Comparison of ENCODE assay signal across 21 cellular contexts in the genomic region with DNA sequence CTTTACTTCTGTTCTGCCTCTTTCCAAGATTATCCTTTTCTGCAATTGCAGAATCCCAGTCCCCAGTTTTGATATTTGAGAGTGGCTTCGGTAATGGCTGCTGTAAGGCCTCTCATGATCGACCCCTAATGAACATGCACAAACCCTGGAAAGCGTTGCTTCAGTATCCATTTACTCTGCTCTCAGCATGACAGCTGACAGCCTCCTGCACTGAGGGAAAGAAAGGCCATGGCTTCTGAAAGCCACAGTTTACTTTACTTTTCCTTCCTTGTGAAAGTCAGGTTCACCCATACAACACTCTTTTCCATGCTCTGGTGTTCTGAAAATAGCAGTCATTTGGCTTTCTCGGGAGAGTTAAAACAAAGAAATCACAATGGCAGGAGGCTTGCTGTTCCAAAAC.
"Had no signal": no experiment of that assay in that cellular context is flagged by ENCODE, and none has a peak within 500 bp of the region (broad histone marks: within the 10 kb centered on the region; RNA-seq: fewer than 3 reads in every experiment).

No MANE protein-coding gene starts in this region.

- H3K27me3 ChIP-seq: body of pancreas, cardiac muscle cell, pancreas, sigmoid colon, upper lobe of left lung, vagina had no signal

- H3K36me3 ChIP-seq: cardiac muscle cell, pancreas, sigmoid colon, upper lobe of left lung, vagina had no signal

- H3K4me1 ChIP-seq: body of pancreas, pancreas, psoas muscle, upper lobe of left lung, vagina had no signal

- H3K27ac ChIP-seq: body of pancreas, cardiac muscle cell, epithelial cell of prostate, pancreas, psoas muscle, sigmoid colon, upper lobe of left lung, vagina had no signal

- DNase-seq: activated B cell treated with CpG ODN at 0.5 μM for 24 hours; activated CD8-positive, alpha-beta memory T cell treated with anti-CD3 and anti-CD28 coated beads, Interleukin-2, amount 10 ng/mL, durations not matched to agents 7 days and 5 days; activated CD8-positive, alpha-beta T cell treated with anti-CD3 and anti-CD28 coated beads, Interleukin-2, amount 10 ng/mL, durations not matched to agents 7 days and 5 days; activated naive CD4-positive, alpha-beta T cell; activated T-cell treated with anti-CD3 and anti-CD28 coated beads, Interleukin-2, amount 50 U/mL, for 72 hours; aorta; body of pancreas; left ventricle myocardium superior; midbrain; naive thymus-derived CD4-positive, alpha-beta T cell; pancreas; psoas muscle; sigmoid colon; small intestine; stimulated activated CD4-positive, alpha-beta T cell treated with anti-CD3 and anti-CD28 coated beads, Interleukin-4, amount 100 ng/mL, for 24 hours; T-helper 1 cell; upper lobe of left lung had no signal

- H3K4me3 ChIP-seq: body of pancreas, cardiac muscle cell, pancreas, psoas muscle, sigmoid colon, upper lobe of left lung, vagina had no signal

- ATAC-seq: activated CD8-positive, alpha-beta memory T cell treated with anti-CD3 and anti-CD28 coated beads, Interleukin-2, amount 10 ng/mL, durations not matched to agents 7 days and 5 days; activated CD8-positive, alpha-beta T cell treated with anti-CD3 and anti-CD28 coated beads, Interleukin-2, amount 10 ng/mL, durations not matched to agents 7 days and 5 days; activated T-cell treated with anti-CD3 and anti-CD28 coated beads, Interleukin-2, amount 50 U/mL, for 72 hours; body of pancreas; left ventricle myocardium superior; naive thymus-derived CD4-positive, alpha-beta T cell; pancreas; psoas muscle; stimulated activated effector memory CD8-positive, alpha-beta T cell treated with anti-CD3 and anti-CD28 coated beads, Interleukin-12 subunit alpha, Interleukin-12 subunit beta, amount 100 ng/mL, for 72 hours had no signal

- H3K9me3 ChIP-seq: body of pancreas, pancreas, psoas muscle, sigmoid colon, upper lobe of left lung, vagina had no signal
